Comparison of ENCODE assay signal across 8 cellular contexts in the genomic region with DNA sequence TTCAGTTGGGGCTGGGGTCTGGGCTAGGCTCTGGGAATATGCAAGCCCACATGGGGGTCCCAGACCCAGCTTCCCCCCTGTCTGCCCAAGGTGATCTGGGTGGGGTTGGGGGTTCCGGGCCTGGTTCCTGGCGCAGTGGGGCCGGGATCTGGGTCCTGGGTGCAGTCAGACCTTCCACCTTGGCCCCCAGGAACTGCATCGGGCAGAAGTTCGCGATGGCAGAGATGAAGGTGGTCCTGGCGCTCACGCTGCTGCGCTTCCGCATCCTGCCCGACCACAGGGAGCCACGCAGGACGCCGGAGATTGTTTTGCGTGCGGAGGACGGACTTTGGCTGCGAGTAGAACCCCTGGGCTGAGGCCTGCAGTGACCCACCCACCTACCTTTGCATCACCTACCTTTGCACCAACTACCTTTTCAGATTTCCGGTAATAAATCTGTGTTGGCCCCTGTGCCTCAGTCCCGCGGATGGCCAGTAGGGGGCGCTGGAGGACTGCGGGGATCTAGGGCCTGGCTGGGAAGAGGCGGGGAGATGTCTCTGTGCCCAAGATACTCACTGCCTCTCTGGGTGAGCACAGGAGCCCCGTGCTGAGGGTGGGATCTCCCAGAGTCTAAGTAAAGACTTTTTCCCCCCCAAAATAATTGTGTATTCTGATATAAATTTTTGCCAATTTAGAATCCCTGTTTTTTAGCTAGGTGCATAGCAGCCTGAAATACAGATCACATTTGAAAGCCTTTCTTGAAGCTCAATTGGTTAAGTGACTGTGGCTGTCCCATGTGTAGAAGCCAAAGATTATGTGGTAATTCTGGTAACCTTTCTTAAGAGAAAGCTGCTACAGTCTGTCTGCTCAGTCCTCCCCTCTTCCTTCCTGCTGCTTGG.
DNase-seq lines count a peak whose midpoint lies in the region; ATAC-seq and TF ChIP-seq lines count a peak whose summit lies in the region.

No MANE protein-coding gene starts in this region.

- H3K4me3 ChIP-seq in WERI-Rb-1 (ENCODE audit: low read depth, low read length) = no peak overlapping the region

- DNase-seq in DMS 273 (lab: John Stamatoyannopoulos, UW; ENCODE audit: unreplicated experiment) (peak; percentile 83), DMS 273 treated with DMSO at 0.1 percent for 48 hours (lab: John Stamatoyannopoulos, UW) (no peak), NCI-H2029 treated with DMSO at 0.1 percent for 48 hours (lab: John Stamatoyannopoulos, UW) (peak; percentile 84), WERI-Rb-1 (peak; percentile 72), T47D (ENCODE audit: low read depth in 1 of 2, low spot score in 1 of 2) (peak; percentile 18 to 64), inferior parietal cortex (ENCODE audit: extremely low spot score) (peak; percentile 70)
- DNase-seq in stimulated activated CD4-positive, alpha-beta T cell treated with anti-CD3 and anti-CD28 coated beads, Interleukin-1b, Interleukin-23, amount 100 ng/mL, for 1 hour (ENCODE audit: low read depth in 2 of 2) = peak; percentile 82 to 94

- no peak for ATAC-seq in GM18517 (IDR thresholded peaks at IDR 0.05; ENCODE audit: unreplicated experiment)

- in situ Hi-C loops in T47D (cut with HindIII; ENCODE audit: low pct_unique_long_range_greater_than_20kb, low sequenced_read_pairs) = no loop called here

- peaks cover 63% of the 10 kb centered on the region for H3K27me3 ChIP-seq in WERI-Rb-1 (ENCODE audit: insufficient read depth, low read depth, severe bottlenecking)

- H3K27ac ChIP-seq in WERI-Rb-1 = no peak overlapping the region

- H3K36me3 ChIP-seq in WERI-Rb-1 = no peaks in the 10 kb centered on the region

- TF ChIP-seq CTCF in WERI-Rb-1 (IDR thresholded peaks at IDR 0.05; ENCODE audit: low read depth, low read length) = peak; percentile 83

- no peaks in the 10 kb centered on the region for H3K9me3 ChIP-seq in WERI-Rb-1 (ENCODE audit: severe bottlenecking)
